In the genomic region with DNA sequence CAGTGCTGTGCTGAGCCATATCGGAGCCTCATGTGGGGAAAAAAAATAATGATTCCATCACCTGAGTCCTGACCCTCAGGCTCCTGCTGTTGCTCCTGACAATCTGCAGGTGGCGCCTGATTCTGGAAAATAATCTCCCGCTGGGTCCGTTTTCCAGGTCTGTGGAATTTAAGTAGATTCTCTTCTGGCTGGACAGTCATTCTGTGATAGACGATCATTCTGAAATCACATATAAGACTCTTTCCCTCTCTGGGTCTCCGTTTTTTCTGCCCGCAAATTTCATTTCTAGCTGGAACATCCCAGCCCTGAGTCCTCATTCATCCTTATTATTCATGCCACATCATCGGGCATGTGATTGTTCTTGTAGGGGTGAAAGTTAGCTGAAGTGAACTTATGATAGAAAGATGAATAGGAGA, we compare ENCODE assay signal across 8 cellular contexts. TPM values are rescaled to one million over a fixed set of nuclear protein-coding genes. Genes with fewer than 3 reads are reported as not detected.
DNase-seq lines count a peak whose midpoint lies in the region; ATAC-seq and TF ChIP-seq lines count a peak whose summit lies in the region.

No MANE protein-coding gene starts in this region.

- H3K27me3 Mint-ChIP-seq in activated B cell treated with CpG ODN at 0.5 μM for 24 hours: peaks cover 21% of the 10 kb centered on the region

- TF ChIP-seq CTCF in GM12872 (IDR thresholded peaks at IDR 0.05; ENCODE audit: insufficient read depth, low read depth, low read length) (peak; percentile 81), activated B cell treated with CpG ODN at 0.5 μM for 24 hours (IDR thresholded peaks at IDR 0.05) (peak; percentile 30)

- POLR2A ChIA-PET in activated B cell treated with CpG ODN at 0.5 μM for 24 hours (lab: Charles Lee): interaction anchor here (0.6 to 1.3 kb wide), 2 partner anchors 145 to 774 kb away, joined by 9 to 10 read pairs; a partner anchor contains a TSS

- intact Hi-C loops in activated B cell treated with CpG ODN at 0.5 μM for 24 hours (cut with micrococcal nuclease): loop anchor here (1.0 to 2.0 kb wide), 3 partner anchors 144 to 280 kb away; no protein-coding TSS in a partner anchor

- peak; percentile 50 for ATAC-seq in activated B cell treated with CpG ODN at 0.5 μM for 24 hours (ENCODE audit: low read depth)
- ATAC-seq in GM18873 (IDR thresholded peaks at IDR 0.05; ENCODE audit: low FRiP score, unreplicated experiment): no peak
- no peak for ATAC-seq in GM18520 (IDR thresholded peaks at IDR 0.05; ENCODE audit: unreplicated experiment)

- DNase-seq in AG08396 (ENCODE audit: low spot score) (peak; percentile 70), NCI-H2196 (lab: John Stamatoyannopoulos, UW; ENCODE audit: unreplicated experiment) (peak; percentile 79), activated B cell treated with CpG ODN at 0.5 μM for 24 hours (no peak), fibroblast of the conjunctiva (ENCODE audit: low read depth) (peak; percentile 66), nucleus accumbens (lab: John Stamatoyannopoulos, UW) (peak in 44 of 56 donors; percentile 7 to 78 (median 29))

- no peak overlapping the region for H3K27ac Mint-ChIP-seq in activated B cell treated with CpG ODN at 0.5 μM for 24 hours

- no peaks in the 10 kb centered on the region for H3K4me1 Mint-ChIP-seq in activated B cell treated with CpG ODN at 0.5 μM for 24 hours

- no peaks in the 10 kb centered on the region for H3K36me3 Mint-ChIP-seq in activated B cell treated with CpG ODN at 0.5 μM for 24 hours (ENCODE audit: low read depth)

- no peaks in the 10 kb centered on the region for H3K9me3 Mint-ChIP-seq in activated B cell treated with CpG ODN at 0.5 μM for 24 hours

- no peak overlapping the region for H3K4me3 Mint-ChIP-seq in activated B cell treated with CpG ODN at 0.5 μM for 24 hours

- CTCF ChIA-PET in activated B cell treated with CpG ODN at 0.5 μM for 24 hours (lab: Charles Lee): interaction anchor here (0.7 to 3.6 kb wide), 9 partner anchors 9 to 444 kb away, joined by 3 to 26 read pairs (median 4); a partner anchor contains a TSS

RNA-seq across cellular contexts. Expression of a gene that starts 22.1 kb away (rescaled TPM):
- total RNA-seq in activated B cell treated with CpG ODN at 0.5 μM for 24 hours: 0.20 and 0.73 TPM in 2 replicates
